1 cellular context compared by ENCODE assay signal in the genomic region with DNA sequence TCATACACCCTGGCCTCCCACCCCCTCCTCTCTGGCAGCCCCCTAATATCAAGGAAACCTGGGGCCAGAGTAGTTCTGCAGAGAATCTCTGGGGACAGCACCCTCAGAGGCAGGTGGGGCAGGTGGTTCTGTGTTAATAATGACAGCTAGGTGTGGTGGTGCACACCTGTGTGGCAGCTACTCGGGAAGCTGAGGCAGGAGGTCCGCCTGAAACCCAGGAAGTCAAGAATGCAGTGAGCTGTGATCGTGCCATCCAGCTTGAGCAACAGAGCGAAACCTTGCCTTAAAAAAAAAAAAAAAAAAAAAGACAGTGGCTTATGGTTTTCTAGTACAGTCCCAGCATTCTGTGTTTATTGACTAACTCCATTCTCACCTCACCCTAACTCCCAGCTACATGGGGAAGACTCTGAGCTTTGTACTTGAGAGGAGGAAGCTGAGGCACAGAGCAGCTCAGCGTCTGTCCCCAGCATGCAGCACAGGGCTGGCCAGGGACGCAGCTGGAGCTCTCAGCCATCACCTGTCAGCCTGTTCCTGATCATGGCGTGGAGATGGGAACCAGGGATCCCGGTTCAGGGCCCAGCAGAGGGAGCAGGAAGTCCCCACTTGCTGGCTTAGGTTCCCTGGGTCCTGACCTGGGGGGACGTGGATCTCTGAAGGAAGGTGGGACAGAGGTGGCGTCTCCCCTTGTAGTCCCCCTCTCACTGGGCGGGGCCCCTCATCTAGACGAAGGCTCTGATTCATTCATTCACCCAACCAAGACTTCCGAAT.
TF ChIP-seq lines count a peak whose summit lies in the region.

No MANE protein-coding gene starts in this region.

TF ChIP-seq in HEK293, 187 proteins besides CTCF, POLR2A, EP300 and RAD21:
- TF ChIP-seq, protein P1, sequence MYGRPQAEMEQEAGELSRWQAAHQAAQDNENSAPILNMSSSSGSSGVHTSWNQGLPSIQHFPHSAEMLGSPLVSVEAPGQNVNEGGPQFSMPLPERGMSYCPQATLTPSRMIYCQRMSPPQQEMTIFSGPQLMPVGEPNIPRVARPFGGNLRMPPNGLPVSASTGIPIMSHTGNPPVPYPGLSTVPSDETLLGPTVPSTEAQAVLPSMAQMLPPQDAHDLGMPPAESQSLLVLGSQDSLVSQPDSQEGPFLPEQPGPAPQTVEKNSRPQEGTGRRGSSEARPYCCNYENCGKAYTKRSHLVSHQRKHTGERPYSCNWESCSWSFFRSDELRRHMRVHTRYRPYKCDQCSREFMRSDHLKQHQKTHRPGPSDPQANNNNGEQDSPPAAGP (tag by site-specific recombination; IDR thresholded peaks at IDR 0.05): no peak
- TF ChIP-seq, protein P2, sequence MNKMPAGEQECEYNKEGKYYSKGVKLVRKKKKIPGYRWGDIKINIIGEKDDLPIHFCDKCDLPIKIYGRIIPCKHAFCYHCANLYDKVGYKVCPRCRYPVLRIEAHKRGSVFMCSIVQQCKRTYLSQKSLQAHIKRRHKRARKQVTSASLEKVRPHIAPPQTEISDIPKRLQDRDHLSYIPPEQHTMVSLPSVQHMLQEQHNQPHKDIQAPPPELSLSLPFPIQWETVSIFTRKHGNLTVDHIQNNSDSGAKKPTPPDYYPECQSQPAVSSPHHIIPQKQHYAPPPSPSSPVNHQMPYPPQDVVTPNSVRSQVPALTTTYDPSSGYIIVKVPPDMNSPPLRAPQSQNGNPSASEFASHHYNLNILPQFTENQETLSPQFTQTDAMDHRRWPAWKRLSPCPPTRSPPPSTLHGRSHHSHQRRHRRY (tag by site-specific recombination; IDR thresholded peaks at IDR 0.05): no peak
- TF ChIP-seq, protein P3, sequence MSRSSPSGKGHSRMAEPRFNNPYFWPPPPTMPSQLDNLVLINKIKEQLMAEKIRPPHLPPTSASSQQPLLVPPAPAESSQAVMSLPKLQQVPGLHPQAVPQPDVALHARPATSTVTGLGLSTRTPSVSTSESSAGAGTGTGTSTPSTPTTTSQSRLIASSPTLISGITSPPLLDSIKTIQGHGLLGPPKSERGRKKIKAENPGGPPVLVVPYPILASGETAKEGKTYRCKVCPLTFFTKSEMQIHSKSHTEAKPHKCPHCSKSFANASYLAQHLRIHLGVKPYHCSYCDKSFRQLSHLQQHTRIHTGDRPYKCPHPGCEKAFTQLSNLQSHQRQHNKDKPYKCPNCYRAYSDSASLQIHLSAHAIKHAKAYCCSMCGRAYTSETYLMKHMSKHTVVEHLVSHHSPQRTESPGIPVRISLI (tag by site-specific recombination; IDR thresholded peaks at IDR 0.05): peak; percentile 51; the same call in 1 of the 2 replicates
